1 cellular context compared by ENCODE assay signal in the genomic region with DNA sequence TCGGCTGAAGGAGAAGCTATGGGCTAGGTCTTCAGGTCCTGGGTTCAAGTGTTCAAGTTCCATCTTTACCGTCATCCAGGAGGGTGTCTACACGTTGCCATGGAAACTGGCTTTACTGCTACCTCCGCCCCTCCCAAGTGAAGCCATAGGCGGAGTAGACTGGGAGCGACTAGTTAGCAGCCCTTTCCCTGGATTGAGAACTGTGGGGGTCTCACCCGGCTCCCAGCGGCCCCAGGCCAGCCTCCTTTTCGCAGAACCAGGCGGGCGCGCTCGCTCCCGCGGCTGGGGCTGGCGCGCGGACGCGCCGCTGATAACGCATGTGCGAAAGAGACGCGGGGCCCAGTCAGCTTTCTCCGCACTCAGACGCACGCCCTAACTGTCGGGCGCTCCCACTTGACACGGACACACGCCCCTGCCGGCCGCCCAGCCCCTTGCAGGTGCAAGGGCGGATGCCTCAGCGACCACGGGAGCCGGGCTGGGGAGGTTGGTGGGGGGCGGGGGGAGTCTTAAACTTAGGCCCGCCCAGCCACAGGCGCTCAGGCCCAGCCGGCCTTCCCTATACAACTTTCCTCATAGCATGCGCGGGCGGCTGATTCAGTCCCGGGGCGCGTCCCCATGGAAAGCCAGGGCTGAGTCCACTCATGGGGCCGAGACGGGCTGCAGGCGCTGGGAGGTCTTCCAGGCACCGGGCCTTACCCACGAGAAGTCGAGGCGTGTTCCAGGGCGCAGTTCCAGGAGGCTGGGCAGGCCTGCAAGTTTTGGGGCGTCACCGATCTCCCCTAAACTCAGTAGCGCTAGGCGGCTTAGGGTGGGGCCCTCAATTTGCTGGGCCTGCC.
TF ChIP-seq lines count a peak whose summit lies in the region.

No MANE protein-coding gene starts in this region.

TF ChIP-seq in HEK293, 187 proteins besides CTCF, POLR2A, EP300 and RAD21 (continued from another document):
- TF ChIP-seq, protein P1, sequence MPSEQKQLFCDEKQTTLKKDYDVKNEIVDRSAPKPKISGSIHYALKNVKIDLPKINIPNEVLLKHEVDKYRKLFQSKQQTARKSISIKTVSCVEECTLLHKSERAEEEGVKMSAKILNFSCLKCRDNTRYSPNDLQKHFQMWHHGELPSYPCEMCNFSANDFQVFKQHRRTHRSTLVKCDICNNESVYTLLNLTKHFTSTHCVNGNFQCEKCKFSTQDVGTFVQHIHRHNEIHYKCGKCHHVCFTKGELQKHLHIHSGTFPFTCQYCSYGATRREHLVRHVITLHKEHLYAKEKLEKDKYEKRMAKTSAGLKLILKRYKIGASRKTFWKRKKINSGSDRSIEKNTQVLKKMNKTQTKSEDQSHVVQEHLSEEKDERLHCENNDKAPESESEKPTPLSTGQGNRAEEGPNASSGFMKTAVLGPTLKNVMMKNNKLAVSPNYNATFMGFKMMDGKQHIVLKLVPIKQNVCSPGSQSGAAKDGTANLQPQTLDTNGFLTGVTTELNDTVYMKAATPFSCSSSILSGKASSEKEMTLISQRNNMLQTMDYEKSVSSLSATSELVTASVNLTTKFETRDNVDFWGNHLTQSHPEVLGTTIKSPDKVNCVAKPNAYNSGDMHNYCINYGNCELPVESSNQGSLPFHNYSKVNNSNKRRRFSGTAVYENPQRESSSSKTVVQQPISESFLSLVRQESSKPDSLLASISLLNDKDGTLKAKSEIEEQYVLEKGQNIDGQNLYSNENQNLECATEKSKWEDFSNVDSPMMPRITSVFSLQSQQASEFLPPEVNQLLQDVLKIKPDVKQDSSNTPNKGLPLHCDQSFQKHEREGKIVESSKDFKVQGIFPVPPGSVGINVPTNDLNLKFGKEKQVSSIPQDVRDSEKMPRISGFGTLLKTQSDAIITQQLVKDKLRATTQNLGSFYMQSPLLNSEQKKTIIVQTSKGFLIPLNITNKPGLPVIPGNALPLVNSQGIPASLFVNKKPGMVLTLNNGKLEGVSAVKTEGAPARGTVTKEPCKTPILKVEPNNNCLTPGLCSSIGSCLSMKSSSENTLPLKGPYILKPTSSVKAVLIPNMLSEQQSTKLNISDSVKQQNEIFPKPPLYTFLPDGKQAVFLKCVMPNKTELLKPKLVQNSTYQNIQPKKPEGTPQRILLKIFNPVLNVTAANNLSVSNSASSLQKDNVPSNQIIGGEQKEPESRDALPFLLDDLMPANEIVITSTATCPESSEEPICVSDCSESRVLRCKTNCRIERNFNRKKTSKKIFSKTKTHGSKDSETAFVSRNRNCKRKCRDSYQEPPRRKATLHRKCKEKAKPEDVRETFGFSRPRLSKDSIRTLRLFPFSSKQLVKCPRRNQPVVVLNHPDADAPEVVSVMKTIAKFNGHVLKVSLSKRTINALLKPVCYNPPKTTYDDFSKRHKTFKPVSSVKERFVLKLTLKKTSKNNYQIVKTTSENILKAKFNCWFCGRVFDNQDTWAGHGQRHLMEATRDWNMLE (tag by site-specific recombination; conservative IDR thresholded peaks at IDR 0.05; ENCODE audit: low read depth) = no peak
- no peak for TF ChIP-seq RBAK (tag by site-specific recombination; IDR thresholded peaks at IDR 0.05)
- TF ChIP-seq ZFHX2 (tag by site-specific recombination; conservative IDR thresholded peaks at IDR 0.05) = peak; percentile 83
- TF ChIP-seq ZIC2 (tag by site-specific recombination; IDR thresholded peaks at IDR 0.05) = peak; percentile 18; the same call in 1 of the 2 replicates
- TF ChIP-seq GLIS1 (tag by site-specific recombination; IDR thresholded peaks at IDR 0.05) = peak; percentile 73
- TF ChIP-seq BCL11B (tag by site-specific recombination; IDR thresholded peaks at IDR 0.05; ENCODE audit: low read depth) = no peak
- TF ChIP-seq, protein P2, sequence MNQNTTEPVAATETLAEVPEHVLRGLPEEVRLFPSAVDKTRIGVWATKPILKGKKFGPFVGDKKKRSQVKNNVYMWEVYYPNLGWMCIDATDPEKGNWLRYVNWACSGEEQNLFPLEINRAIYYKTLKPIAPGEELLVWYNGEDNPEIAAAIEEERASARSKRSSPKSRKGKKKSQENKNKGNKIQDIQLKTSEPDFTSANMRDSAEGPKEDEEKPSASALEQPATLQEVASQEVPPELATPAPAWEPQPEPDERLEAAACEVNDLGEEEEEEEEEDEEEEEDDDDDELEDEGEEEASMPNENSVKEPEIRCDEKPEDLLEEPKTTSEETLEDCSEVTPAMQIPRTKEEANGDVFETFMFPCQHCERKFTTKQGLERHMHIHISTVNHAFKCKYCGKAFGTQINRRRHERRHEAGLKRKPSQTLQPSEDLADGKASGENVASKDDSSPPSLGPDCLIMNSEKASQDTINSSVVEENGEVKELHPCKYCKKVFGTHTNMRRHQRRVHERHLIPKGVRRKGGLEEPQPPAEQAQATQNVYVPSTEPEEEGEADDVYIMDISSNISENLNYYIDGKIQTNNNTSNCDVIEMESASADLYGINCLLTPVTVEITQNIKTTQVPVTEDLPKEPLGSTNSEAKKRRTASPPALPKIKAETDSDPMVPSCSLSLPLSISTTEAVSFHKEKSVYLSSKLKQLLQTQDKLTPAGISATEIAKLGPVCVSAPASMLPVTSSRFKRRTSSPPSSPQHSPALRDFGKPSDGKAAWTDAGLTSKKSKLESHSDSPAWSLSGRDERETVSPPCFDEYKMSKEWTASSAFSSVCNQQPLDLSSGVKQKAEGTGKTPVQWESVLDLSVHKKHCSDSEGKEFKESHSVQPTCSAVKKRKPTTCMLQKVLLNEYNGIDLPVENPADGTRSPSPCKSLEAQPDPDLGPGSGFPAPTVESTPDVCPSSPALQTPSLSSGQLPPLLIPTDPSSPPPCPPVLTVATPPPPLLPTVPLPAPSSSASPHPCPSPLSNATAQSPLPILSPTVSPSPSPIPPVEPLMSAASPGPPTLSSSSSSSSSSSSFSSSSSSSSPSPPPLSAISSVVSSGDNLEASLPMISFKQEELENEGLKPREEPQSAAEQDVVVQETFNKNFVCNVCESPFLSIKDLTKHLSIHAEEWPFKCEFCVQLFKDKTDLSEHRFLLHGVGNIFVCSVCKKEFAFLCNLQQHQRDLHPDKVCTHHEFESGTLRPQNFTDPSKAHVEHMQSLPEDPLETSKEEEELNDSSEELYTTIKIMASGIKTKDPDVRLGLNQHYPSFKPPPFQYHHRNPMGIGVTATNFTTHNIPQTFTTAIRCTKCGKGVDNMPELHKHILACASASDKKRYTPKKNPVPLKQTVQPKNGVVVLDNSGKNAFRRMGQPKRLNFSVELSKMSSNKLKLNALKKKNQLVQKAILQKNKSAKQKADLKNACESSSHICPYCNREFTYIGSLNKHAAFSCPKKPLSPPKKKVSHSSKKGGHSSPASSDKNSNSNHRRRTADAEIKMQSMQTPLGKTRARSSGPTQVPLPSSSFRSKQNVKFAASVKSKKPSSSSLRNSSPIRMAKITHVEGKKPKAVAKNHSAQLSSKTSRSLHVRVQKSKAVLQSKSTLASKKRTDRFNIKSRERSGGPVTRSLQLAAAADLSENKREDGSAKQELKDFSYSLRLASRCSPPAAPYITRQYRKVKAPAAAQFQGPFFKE (tag by site-specific recombination; IDR thresholded peaks at IDR 0.05; ENCODE audit: borderline replicate concordance) = no peak
- TF ChIP-seq, protein P3, sequence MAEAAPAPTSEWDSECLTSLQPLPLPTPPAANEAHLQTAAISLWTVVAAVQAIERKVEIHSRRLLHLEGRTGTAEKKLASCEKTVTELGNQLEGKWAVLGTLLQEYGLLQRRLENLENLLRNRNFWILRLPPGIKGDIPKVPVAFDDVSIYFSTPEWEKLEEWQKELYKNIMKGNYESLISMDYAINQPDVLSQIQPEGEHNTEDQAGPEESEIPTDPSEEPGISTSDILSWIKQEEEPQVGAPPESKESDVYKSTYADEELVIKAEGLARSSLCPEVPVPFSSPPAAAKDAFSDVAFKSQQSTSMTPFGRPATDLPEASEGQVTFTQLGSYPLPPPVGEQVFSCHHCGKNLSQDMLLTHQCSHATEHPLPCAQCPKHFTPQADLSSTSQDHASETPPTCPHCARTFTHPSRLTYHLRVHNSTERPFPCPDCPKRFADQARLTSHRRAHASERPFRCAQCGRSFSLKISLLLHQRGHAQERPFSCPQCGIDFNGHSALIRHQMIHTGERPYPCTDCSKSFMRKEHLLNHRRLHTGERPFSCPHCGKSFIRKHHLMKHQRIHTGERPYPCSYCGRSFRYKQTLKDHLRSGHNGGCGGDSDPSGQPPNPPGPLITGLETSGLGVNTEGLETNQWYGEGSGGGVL (tag by site-specific recombination; IDR thresholded peaks at IDR 0.05) = peak; percentile 49
